ENCODE assay signal across 29 cellular contexts in the genomic region with DNA sequence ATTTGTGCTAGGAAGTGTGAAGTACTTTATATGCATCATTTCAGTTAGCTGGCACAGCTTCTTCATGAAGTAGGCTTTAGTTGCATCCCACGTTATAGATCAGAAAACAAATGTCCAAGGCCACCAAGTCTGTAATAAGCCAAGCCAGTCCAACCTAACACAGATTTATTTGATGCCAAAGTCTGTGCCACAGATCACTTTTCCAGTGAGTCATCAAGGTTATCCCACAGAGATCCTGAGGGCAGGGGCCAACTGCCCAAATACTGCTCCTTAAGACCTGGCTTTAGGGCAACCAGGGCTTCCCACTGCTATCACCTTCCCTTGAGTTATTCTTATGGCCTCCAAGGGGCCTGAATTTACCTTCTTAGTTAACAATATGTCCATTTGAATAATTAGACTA.
"Had no signal": no experiment of that assay in that cellular context is flagged by ENCODE, and none has a peak within 500 bp of the region (broad histone marks: within the 10 kb centered on the region; RNA-seq: fewer than 3 reads in every experiment).

No MANE protein-coding gene starts in this region.

- H3K79me2 ChIP-seq: parathyroid adenoma had no signal

- H3K4me3 ChIP-seq: gastrocnemius medialis, psoas muscle, suprapubic skin, tibial artery had no signal

- H3K36me3 ChIP-seq: brain microvascular endothelial cell, gastrocnemius medialis, suprapubic skin, tibial artery, WERI-Rb-1 had no signal

- H3K9me3 ChIP-seq: gastrocnemius medialis, psoas muscle, suprapubic skin, tibial artery had no signal

- H3K27ac ChIP-seq: brain microvascular endothelial cell, gastrocnemius medialis, parathyroid adenoma, psoas muscle, suprapubic skin, tibial artery, WERI-Rb-1 had no signal

- DNase-seq: activated CD4-positive, alpha-beta T cell treated with anti-CD3 and anti-CD28 coated beads for 48 hours; activated CD4-positive, alpha-beta T cell treated with anti-CD3 and anti-CD28 coated beads, Interleukin-2, amount 50 U/mL, for 48 hours; activated CD8-positive, alpha-beta memory T cell treated with anti-CD3 and anti-CD28 coated beads for 24 hours; activated effector memory CD4-positive, alpha-beta T cell treated with Interleukin-2 at 50 U/mL for 16 hours; activated naive CD4-positive, alpha-beta T cell treated with Interleukin-2 at 50 U/mL for 16 hours; aorta; cortex of kidney; effector memory CD8-positive, alpha-beta T cell; gastrocnemius medialis; hippocampal formation; left cardiac atrium; midbrain; naive thymus-derived CD4-positive, alpha-beta T cell; occipital lobe; psoas muscle; stimulated activated CD4-positive, alpha-beta T cell treated with anti-CD3 and anti-CD28 coated beads, Interleukin-15, amount 100 ng/mL, for 24 hours; stimulated activated CD4-positive, alpha-beta T cell treated with anti-CD3 and anti-CD28 coated beads, Interleukin-2, amount 100 ng/mL, for 24 hours; stimulated activated naive B cell treated with anti-CD40 and anti-IgM and Interleukin-4, amounts not matched to agents 10 μg/mL and 1 μg/mL and 100 μg/mL, for 72 hours; T-helper 17 cell; T1000; tibial artery; WERI-Rb-1 had no signal

- FAIRE-seq: keratinocyte had no signal

- H2AFZ ChIP-seq: parathyroid adenoma had no signal

- H3K27me3 Mint-ChIP-seq: activated naive CD8-positive, alpha-beta T cell; effector memory CD8-positive, alpha-beta T cell; naive thymus-derived CD4-positive, alpha-beta T cell; stimulated activated naive B cell treated with anti-CD40 and anti-IgM and Interleukin-4, amounts not matched to agents 10 μg/mL and 1 μg/mL and 100 μg/mL, for 72 hours; T-helper 17 cell had no signal

- H3K4me1 ChIP-seq: gastrocnemius medialis, parathyroid adenoma, psoas muscle, suprapubic skin, tibial artery had no signal

- H3K4me3 Mint-ChIP-seq: activated naive CD8-positive, alpha-beta T cell; effector memory CD8-positive, alpha-beta T cell; naive thymus-derived CD4-positive, alpha-beta T cell; neural crest cell; stimulated activated naive B cell treated with anti-CD40 and anti-IgM and Interleukin-4, amounts not matched to agents 10 μg/mL and 1 μg/mL and 100 μg/mL, for 72 hours; T-helper 17 cell had no signal

- H3K27ac Mint-ChIP-seq: activated naive CD8-positive, alpha-beta T cell; effector memory CD8-positive, alpha-beta T cell; naive thymus-derived CD4-positive, alpha-beta T cell; stimulated activated naive B cell treated with anti-CD40 and anti-IgM and Interleukin-4, amounts not matched to agents 10 μg/mL and 1 μg/mL and 100 μg/mL, for 72 hours; T-helper 17 cell had no signal

- H3K9me3 Mint-ChIP-seq: neural crest cell had no signal

- H3K36me3 Mint-ChIP-seq: activated naive CD8-positive, alpha-beta T cell; naive thymus-derived CD4-positive, alpha-beta T cell; stimulated activated naive B cell treated with anti-CD40 and anti-IgM and Interleukin-4, amounts not matched to agents 10 μg/mL and 1 μg/mL and 100 μg/mL, for 72 hours had no signal

- H3K9ac ChIP-seq: parathyroid adenoma had no signal

- H3K27me3 ChIP-seq: brain microvascular endothelial cell, gastrocnemius medialis, suprapubic skin, tibial artery had no signal

- H3K4me1 Mint-ChIP-seq: naive thymus-derived CD4-positive, alpha-beta T cell; stimulated activated naive B cell treated with anti-CD40 and anti-IgM and Interleukin-4, amounts not matched to agents 10 μg/mL and 1 μg/mL and 100 μg/mL, for 72 hours; T-helper 17 cell had no signal

- ATAC-seq: activated CD4-positive, CD25-positive, alpha-beta regulatory T cell treated with anti-CD3 and anti-CD28 coated beads, Interleukin-2, amount 50 U/mL, for 24 hours; effector memory CD8-positive, alpha-beta T cell; gastrocnemius medialis; naive thymus-derived CD4-positive, alpha-beta T cell; psoas muscle; stimulated activated naive B cell treated with anti-CD40 and anti-IgM and Interleukin-4, amounts not matched to agents 10 μg/mL and 1 μg/mL and 100 μg/mL, for 72 hours; T-helper 17 cell had no signal
